In the genomic region with DNA sequence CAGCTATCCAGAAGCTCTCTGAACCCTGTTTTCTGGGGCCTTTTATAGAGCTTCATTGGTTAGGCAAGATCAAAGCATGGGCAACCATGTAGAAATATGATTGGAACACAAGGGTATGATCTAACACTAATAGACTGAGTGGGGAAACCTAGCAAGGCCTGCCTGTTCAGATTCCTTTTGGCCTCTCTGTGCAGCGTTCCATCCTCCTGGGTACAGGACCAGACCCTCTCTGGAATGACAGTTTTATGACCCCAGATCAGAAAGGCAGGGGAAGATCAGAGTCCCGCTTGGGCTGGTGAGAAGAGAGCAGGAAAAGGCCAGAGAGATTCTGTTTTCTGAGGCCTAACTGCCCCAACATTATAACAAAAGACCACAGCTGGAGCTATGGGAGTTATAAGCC, we compare ENCODE assay signal across 20 cellular contexts. TPM values are rescaled to one million over a fixed set of nuclear protein-coding genes. Genes with fewer than 3 reads are reported as not detected.
A peak's percentile ranks its signal among the peaks of the same experiment; 100 is the strongest.
DNase-seq lines count a peak whose midpoint lies in the region; ATAC-seq, FAIRE-seq and TF ChIP-seq lines count a peak whose summit lies in the region.
"Had no signal": no experiment of that assay in that cellular context is flagged by ENCODE, and none has a peak within 500 bp of the region (broad histone marks: within the 10 kb centered on the region; RNA-seq: fewer than 3 reads in every experiment).

No MANE protein-coding gene starts in this region.

- H3K9me3 ChIP-seq in K562 (replicated peaks; ENCODE audit: control insufficient read depth, insufficient read depth, low read depth, low read length): no peaks in the 10 kb centered on the region
- no peaks in the 10 kb centered on the region for H3K9me3 ChIP-seq in trophoblast cell (ENCODE audit: insufficient read depth, low read depth, low read length)
- H3K9me3 ChIP-seq in suprapubic skin: no peaks in the 10 kb centered on the region
- H3K9me3 ChIP-seq: BLaER1 had no signal

- in situ Hi-C loops in K562 (cut with MboI): loop anchor here (10.0 kb wide), 1 partner anchor 326 kb away; no protein-coding TSS in a partner anchor

- TF ChIP-seq CTCF in K562 (IDR thresholded peaks at IDR 0.05 in 2 of 3, conservative IDR thresholded peaks at IDR 0.05 in 1 of 3; ENCODE audit: insufficient read depth in 2 of 3, low read depth in 1 of 3, low read length in 3 of 3) (no peak), suprapubic skin (IDR thresholded peaks at IDR 0.05) (no peak)

- H4K91ac ChIP-seq in trophoblast cell (ENCODE audit: low read depth, low read length): no peak overlapping the region

- TF ChIP-seq RAD21 in K562 (CRISPR knock-in tag; conservative IDR thresholded peaks at IDR 0.05 in 1 of 2, IDR thresholded peaks at IDR 0.05 in 1 of 2): no peak

- no TSS peak for BruUV-seq in K562 (replicated peaks; lab: Mats Ljungman, UMichigan)

- H2BK120ac ChIP-seq in trophoblast cell (ENCODE audit: insufficient read depth, low read length, poor library complexity): no peak overlapping the region

- no peak overlapping the region for H2BK5ac ChIP-seq in trophoblast cell (ENCODE audit: low read depth, low read length, poor library complexity)

- 70% methylated on average over 2 of the region's 2 CpGs for WGBS in K562 (ENCODE audit: insufficient coverage, low coverage, missing lambda C conversion rate)
- no CpG with 5 or more reads among the region's 2 CpGs for WGBS in trophoblast cell (ENCODE audit: extremely low coverage, insufficient coverage, insufficient read length)
- 90% methylated on average over 2 of the region's 2 CpGs for WGBS in suprapubic skin

- H3K4ac ChIP-seq in trophoblast cell (ENCODE audit: low read depth, low read length): no peak overlapping the region

- TF ChIP-seq EP300 in K562 (IDR thresholded peaks at IDR 0.05; ENCODE audit: low read length) (no peak), suprapubic skin (IDR thresholded peaks at IDR 0.05) (no peak)

- H2BK12ac ChIP-seq in trophoblast cell (ENCODE audit: low read length): no peak overlapping the region

- TF ChIP-seq POLR2A in K562 (conservative IDR thresholded peaks at IDR 0.05): no peak
- TF ChIP-seq POLR2A in suprapubic skin (IDR thresholded peaks at IDR 0.05): no peak

- H3K36me3 ChIP-seq in K562 (ENCODE audit: control insufficient read depth, insufficient read depth, low read length): no peaks in the 10 kb centered on the region
- no peaks in the 10 kb centered on the region for H3K36me3 ChIP-seq in trophoblast cell (ENCODE audit: control insufficient read depth in 1 of 2, insufficient read depth in 2 of 2, low read length in 2 of 2)
- no peaks in the 10 kb centered on the region for H3K36me3 ChIP-seq in suprapubic skin
- H3K36me3 ChIP-seq: BLaER1 had no signal

- no peak overlapping the region for H3K4me3 Mint-ChIP-seq in activated naive CD4-positive, alpha-beta T cell treated with anti-CD3 and anti-CD28 coated beads, Interleukin-2, amount 10 ng/mL, durations not matched to agents 7 days and 5 days
- H3K4me3 Mint-ChIP-seq: CD14-positive monocyte; CD4-positive, alpha-beta memory T cell; H9 had no signal

- H3K4me1 Mint-ChIP-seq in activated naive CD4-positive, alpha-beta T cell treated with anti-CD3 and anti-CD28 coated beads, Interleukin-2, amount 10 ng/mL, durations not matched to agents 7 days and 5 days: peaks cover 7% of the 10 kb centered on the region

- H3K9me3 Mint-ChIP-seq in activated naive CD4-positive, alpha-beta T cell treated with anti-CD3 and anti-CD28 coated beads, Interleukin-2, amount 10 ng/mL, durations not matched to agents 7 days and 5 days: no peaks in the 10 kb centered on the region
- H3K9me3 Mint-ChIP-seq: CD4-positive, alpha-beta memory T cell; H9 had no signal

- H3K14ac ChIP-seq in trophoblast cell (ENCODE audit: low read length): no peak overlapping the region

- peak overlapping the region; percentile 79 for H2AFZ ChIP-seq in K562 (ENCODE audit: low read depth, low read length)
- no peak overlapping the region for H2AFZ ChIP-seq in trophoblast cell (ENCODE audit: insufficient read depth, low read length, poor library complexity)

- POLR2A ChIA-PET in K562 (lab: Yijun Ruan, JAX): interaction anchor here (1.8 kb wide), 1 partner anchor 22 kb away, joined by 4 read pairs; no protein-coding TSS in a partner anchor

- peaks cover 6% of the 10 kb centered on the region for H3K79me1 ChIP-seq in trophoblast cell (ENCODE audit: low read length)

- no peak overlapping the region for H3K4me3 ChIP-seq in K562
- no peak overlapping the region for H3K4me3 ChIP-seq in trophoblast cell (ENCODE audit: low read depth, low read length)
- H3K4me3 ChIP-seq in suprapubic skin: no peak overlapping the region
- H3K4me3 ChIP-seq: BLaER1, GM12878 had no signal

- no peak overlapping the region for H4K12ac ChIP-seq in trophoblast cell (ENCODE audit: low read depth, low read length)

- H3K79me2 ChIP-seq in K562 (ENCODE audit: control insufficient read depth, insufficient read depth, low read length): no peaks in the 10 kb centered on the region
- H3K79me2 ChIP-seq in trophoblast cell (ENCODE audit: control insufficient read depth, insufficient read depth, low read length, poor library complexity): no peaks in the 10 kb centered on the region

- H2AK5ac ChIP-seq in trophoblast cell (ENCODE audit: low read length): no peak overlapping the region

- no peak overlapping the region for H3K9ac ChIP-seq in K562 (ENCODE audit: insufficient read depth in 1 of 2, low read depth in 2 of 2, low read length in 2 of 2)
- H3K9ac ChIP-seq in trophoblast cell (ENCODE audit: low read length): no peak overlapping the region
- H3K9ac ChIP-seq: BLaER1 had no signal

- FAIRE-seq in K562 (lab: Jason Lieb, UNC): no peak
- FAIRE-seq: GM12878, H1, HepG2 had no signal

- H3K36me3 Mint-ChIP-seq in activated naive CD4-positive, alpha-beta T cell treated with anti-CD3 and anti-CD28 coated beads, Interleukin-2, amount 10 ng/mL, durations not matched to agents 7 days and 5 days: no peaks in the 10 kb centered on the region
- H3K36me3 Mint-ChIP-seq: CD14-positive monocyte; CD4-positive, alpha-beta memory T cell had no signal

- H3K4me1 ChIP-seq in K562 (replicated peaks in 1 of 2; ENCODE audit: control insufficient read depth in 2 of 2, insufficient read depth in 2 of 2, low read length in 2 of 2) (peaks cover 25 to 26% of the 10 kb centered on the region in 2 experiments; a peak in 4 of 5 replicates), trophoblast cell (ENCODE audit: control insufficient read depth in 1 of 2, insufficient read depth in 2 of 2, low read length in 2 of 2) (peaks cover 11 to 14% of the 10 kb centered on the region in 2 experiments), suprapubic skin (peaks cover 14% of the 10 kb centered on the region)

- no peak overlapping the region for H3K23ac ChIP-seq in trophoblast cell (ENCODE audit: low read length)

- peak overlapping the region; percentile 18; the same call in 2 of the 3 replicates for H3K27ac ChIP-seq in K562 (ENCODE audit: extremely low read depth, low read depth, low read length)
- peak overlapping the region; percentile 40 for H3K27ac ChIP-seq in trophoblast cell (ENCODE audit: low read depth, low read length)
- H3K27ac ChIP-seq in suprapubic skin: peak overlapping the region; percentile 34
- H3K27ac ChIP-seq: BLaER1 had no signal

- no peak overlapping the region for H4K8ac ChIP-seq in trophoblast cell (ENCODE audit: low read depth, low read length)

- H4K20me1 ChIP-seq in K562 (replicated peaks; ENCODE audit: control insufficient read depth, insufficient read depth, low read length): no peaks in the 10 kb centered on the region
- H4K20me1 ChIP-seq: BLaER1 had no signal

- no peak for ATAC-seq in K562
- ATAC-seq: GM12878, HepG2 had no signal

- no peaks in the 10 kb centered on the region for H3K9me1 ChIP-seq in K562 (ENCODE audit: control insufficient read depth, insufficient read depth, low read length)

- no peak overlapping the region for H3K18ac ChIP-seq in trophoblast cell (ENCODE audit: low read length)

- H3K27me3 Mint-ChIP-seq in activated naive CD4-positive, alpha-beta T cell treated with anti-CD3 and anti-CD28 coated beads, Interleukin-2, amount 10 ng/mL, durations not matched to agents 7 days and 5 days: peaks cover 46% of the 10 kb centered on the region

- no peak overlapping the region for H3K27ac Mint-ChIP-seq in activated naive CD4-positive, alpha-beta T cell treated with anti-CD3 and anti-CD28 coated beads, Interleukin-2, amount 10 ng/mL, durations not matched to agents 7 days and 5 days
- H3K27ac Mint-ChIP-seq: CD4-positive, alpha-beta memory T cell; H9 had no signal

- no peaks in the 10 kb centered on the region for H3K27me3 ChIP-seq in K562 (ENCODE audit: control insufficient read depth in 2 of 2, insufficient read depth in 2 of 2, low read length in 2 of 2)
- no peaks in the 10 kb centered on the region for H3K27me3 ChIP-seq in trophoblast cell (ENCODE audit: insufficient read depth, low read length)
- H3K27me3 ChIP-seq in suprapubic skin: peaks cover 16% of the 10 kb centered on the region

- H3K4me2 ChIP-seq in K562 (ENCODE audit: insufficient read depth, low read length) (no peak overlapping the region), trophoblast cell (ENCODE audit: low read length) (no peak overlapping the region)
- H3K4me2 ChIP-seq: BLaER1 had no signal

- no peak for DNase-seq in K562 (ENCODE audit: extremely low read depth in 1 of 4, low spot score in 3 of 4)
- peak; percentile 87 for DNase-seq in islet precursor cell
- DNase-seq in trophoblast cell: peak; percentile 23 to 70
- DNase-seq in suprapubic skin (ENCODE audit: low spot score in 2 of 2): no peak
- no peak for DNase-seq in activated naive CD4-positive, alpha-beta T cell treated with anti-CD3 and anti-CD28 coated beads, Interleukin-2, amount 10 ng/mL, durations not matched to agents 7 days and 5 days
- DNase-seq in middle frontal gyrus (ENCODE audit: extremely low spot score, low spot score): no peak
- DNase-seq in dermis blood vessel endothelial cell: no peak
- DNase-seq in T-helper 9 cell: no peak
- DNase-seq: 8988T; CD4-positive, alpha-beta memory T cell; DMS79 treated with DMSO at 0.1 percent for 48 hours; H9 had no signal

- intact Hi-C loops in K562 (cut with micrococcal nuclease): no loop called here

- CTCF ChIA-PET in K562 (lab: Yijun Ruan, JAX; ENCODE audit: low intra/inter-chr PET ratio): interaction anchor here (0.8 kb wide), 1 partner anchor 508 kb away, joined by 3 read pairs; no protein-coding TSS in a partner anchor
- CTCF ChIA-PET in activated naive CD4-positive, alpha-beta T cell treated with anti-CD3 and anti-CD28 coated beads, Interleukin-2, amount 10 ng/mL, durations not matched to agents 7 days and 5 days (lab: Charles Lee): interaction anchor here (1.0 kb wide), 1 partner anchor 9 kb away, joined by 3 read pairs; no protein-coding TSS in a partner anchor

RNA-seq across cellular contexts. Expression of gene VWA5A, which starts 36.7 kb away (rescaled TPM):
- total RNA-seq in K562 (2011; cell fraction: chromatin; rRNA removed; ENCODE audit: low replicate concordance): 14.0 and 14.4 TPM in 2 replicates
- total RNA-seq in K562 (2011; cell fraction: nucleolus; rRNA removed): 6.2 and 6.7 TPM in 2 replicates
- 12.7 and 13.2 TPM in 2 replicates for total RNA-seq in K562 (2011; cell fraction: nucleoplasm; rRNA removed)
- total RNA-seq in K562 (2014; rRNA removed) (4.3 and 4.6 TPM in 2 replicates), K562 (2014; rRNA removed; fragmentation: Illumina TruSeq; extraction: Trizol) (6.0 and 7.4 TPM in 2 replicates), K562 (2015; rRNA removed; fragmentation: Illumina TruSeq; extraction: Trizol) (8.3 and 8.6 TPM in 2 replicates), K562 (2021) (4.9 and 5.6 TPM in 2 replicates), suprapubic skin (10 to 100 TPM; 22.9 to 27.6 (median 26.4) TPM), dermis blood vessel endothelial cell (7.8 and 8.2 TPM in 2 replicates)
- polyA plus RNA-seq in K562 (2011; rRNA removed) (6.0 and 6.1 TPM in 2 replicates), K562 (2014; fragmentation: Illumina TruSeq; extraction: Trizol) (7.7 and 8.6 TPM in 2 replicates), K562 (2014; fragmentation: Nextera tagmentation; extraction: Ambion mirVana) (10 to 100 TPM in 1 of 2 experiments, 1 to 10 TPM in 1; 9.3 to 19.7 TPM), K562 (2014; rRNA removed) (6.9 and 7.5 TPM in 2 replicates)
- polyA plus RNA-seq in K562 (2011; cell fraction: cytosol; rRNA removed): 3.4 TPM in 2 replicates
- polyA plus RNA-seq in K562 (2011; cell fraction: nucleus; rRNA removed): 8.2 and 12.1 TPM in 2 replicates
- 16.8 and 26.5 TPM in 2 replicates for polyA plus RNA-seq in K562 (2012)
- 3.5 and 4.6 TPM in 2 replicates for polyA minus RNA-seq in K562 (2011; rRNA and poly(A)+ RNA removed)
- 1.8 and 3.2 TPM in 2 replicates for polyA minus RNA-seq in K562 (2011; cell fraction: cytosol; rRNA and poly(A)+ RNA removed)
- 3.9 and 7.4 TPM in 2 replicates for polyA minus RNA-seq in K562 (2011; cell fraction: nucleus; rRNA and poly(A)+ RNA removed)
- 12.4 and 13.3 TPM in 2 replicates for polyA plus RNA-seq in trophoblast cell (2013)

RNA-seq across cellular contexts. Expression of gene OR10G7, which starts 37.5 kb away (rescaled TPM):
- not detected in 2 replicates for total RNA-seq in K562 (2011; cell fraction: chromatin; rRNA removed; ENCODE audit: low replicate concordance)
- total RNA-seq in K562 (2011; cell fraction: nucleolus; rRNA removed): not detected in 2 replicates
- not detected in 2 replicates for total RNA-seq in K562 (2011; cell fraction: nucleoplasm; rRNA removed)
- total RNA-seq in K562 (2014; rRNA removed) (not detected in 2 replicates), K562 (2014; rRNA removed; fragmentation: Illumina TruSeq; extraction: Trizol) (not detected in 2 replicates), K562 (2015; rRNA removed; fragmentation: Illumina TruSeq; extraction: Trizol) (not detected in 2 replicates), K562 (2021) (not detected in 2 replicates), suprapubic skin (not detected), dermis blood vessel endothelial cell (not detected in 2 replicates)
- polyA plus RNA-seq in K562 (2011; rRNA removed) (not detected in 2 replicates), K562 (2014; fragmentation: Illumina TruSeq; extraction: Trizol) (not detected in 2 replicates), K562 (2014; fragmentation: Nextera tagmentation; extraction: Ambion mirVana) (not detected), K562 (2014; rRNA removed) (not detected in 2 replicates)
- polyA plus RNA-seq in K562 (2011; cell fraction: cytosol; rRNA removed): not detected in 2 replicates
- not detected in 2 replicates for polyA plus RNA-seq in K562 (2011; cell fraction: nucleus; rRNA removed)
- polyA plus RNA-seq in K562 (2012): not detected in 2 replicates
- not detected in 2 replicates for polyA minus RNA-seq in K562 (2011; rRNA and poly(A)+ RNA removed)
- polyA minus RNA-seq in K562 (2011; cell fraction: cytosol; rRNA and poly(A)+ RNA removed): not detected in 2 replicates
- polyA minus RNA-seq in K562 (2011; cell fraction: nucleus; rRNA and poly(A)+ RNA removed): not detected in 2 replicates
- not detected in 2 replicates for polyA plus RNA-seq in trophoblast cell (2013)
- total RNA-seq: A673; CD4-positive, alpha-beta memory T cell; G401; GM12878; H1; H9; HepG2 had no signal
- polyA plus RNA-seq: AG04450; CD14-positive monocyte; CD4-positive, alpha-beta memory T cell; GM12878; H1; HepG2 had no signal

RNA-seq across cellular contexts. Expression of gene OR10G8, which starts 52.0 kb away (rescaled TPM):
- not detected in 2 replicates for total RNA-seq in K562 (2011; cell fraction: chromatin; rRNA removed; ENCODE audit: low replicate concordance)
- total RNA-seq in K562 (2011; cell fraction: nucleolus; rRNA removed): not detected in 2 replicates
- not detected in 2 replicates for total RNA-seq in K562 (2011; cell fraction: nucleoplasm; rRNA removed)
- total RNA-seq in K562 (2014; rRNA removed) (not detected in 2 replicates), K562 (2014; rRNA removed; fragmentation: Illumina TruSeq; extraction: Trizol) (not detected in 2 replicates), K562 (2015; rRNA removed; fragmentation: Illumina TruSeq; extraction: Trizol) (not detected in 2 replicates), K562 (2021) (not detected in 2 replicates), suprapubic skin (not detected), dermis blood vessel endothelial cell (not detected in 2 replicates)
- polyA plus RNA-seq in K562 (2011; rRNA removed) (not detected in 2 replicates), K562 (2014; fragmentation: Illumina TruSeq; extraction: Trizol) (not detected in 2 replicates), K562 (2014; fragmentation: Nextera tagmentation; extraction: Ambion mirVana) (not detected), K562 (2014; rRNA removed) (not detected in 2 replicates)
- polyA plus RNA-seq in K562 (2011; cell fraction: cytosol; rRNA removed): not detected in 2 replicates
- not detected in 2 replicates for polyA plus RNA-seq in K562 (2011; cell fraction: nucleus; rRNA removed)
- polyA plus RNA-seq in K562 (2012): not detected in 2 replicates
- polyA minus RNA-seq in K562 (2011; rRNA and poly(A)+ RNA removed): not detected in 2 replicates
- polyA minus RNA-seq in K562 (2011; cell fraction: cytosol; rRNA and poly(A)+ RNA removed): not detected in 2 replicates
- polyA minus RNA-seq in K562 (2011; cell fraction: nucleus; rRNA and poly(A)+ RNA removed): not detected in 2 replicates
- not detected in 2 replicates for polyA plus RNA-seq in trophoblast cell (2013)
- total RNA-seq: A673; CD4-positive, alpha-beta memory T cell; G401; GM12878; H1; H9; HepG2 had no signal
- polyA plus RNA-seq: AG04450; CD14-positive monocyte; CD4-positive, alpha-beta memory T cell; GM12878; H1; HepG2 had no signal

RNA-seq across cellular contexts. Expression of gene OR10G9, which starts 55.8 kb away (rescaled TPM):
- total RNA-seq in K562 (2011; cell fraction: chromatin; rRNA removed; ENCODE audit: low replicate concordance): not detected in 2 replicates
- total RNA-seq in K562 (2011; cell fraction: nucleolus; rRNA removed): not detected in 2 replicates
- total RNA-seq in K562 (2011; cell fraction: nucleoplasm; rRNA removed): not detected in 2 replicates
- not detected in 2 replicates for total RNA-seq in K562 (2014; rRNA removed)
- total RNA-seq in K562 (2014; rRNA removed; fragmentation: Illumina TruSeq; extraction: Trizol): not detected in 2 replicates
- not detected in 2 replicates for total RNA-seq in K562 (2015; rRNA removed; fragmentation: Illumina TruSeq; extraction: Trizol)
- total RNA-seq in K562 (2021): not detected in 2 replicates
- polyA plus RNA-seq in K562 (2011; rRNA removed): not detected in 2 replicates
- polyA plus RNA-seq in K562 (2011; cell fraction: cytosol; rRNA removed): not detected in 2 replicates
- not detected in 2 replicates for polyA plus RNA-seq in K562 (2011; cell fraction: nucleus; rRNA removed)
- polyA plus RNA-seq in K562 (2012): not detected in 2 replicates
- polyA plus RNA-seq in K562 (2014; fragmentation: Illumina TruSeq; extraction: Trizol): not detected in 2 replicates
- polyA plus RNA-seq in K562 (2014; fragmentation: Nextera tagmentation; extraction: Ambion mirVana): not detected
- polyA plus RNA-seq in K562 (2014; rRNA removed): not detected in 2 replicates
- not detected in 2 replicates for polyA minus RNA-seq in K562 (2011; rRNA and poly(A)+ RNA removed)
- not detected in 2 replicates for polyA minus RNA-seq in K562 (2011; cell fraction: cytosol; rRNA and poly(A)+ RNA removed)
- polyA minus RNA-seq in K562 (2011; cell fraction: nucleus; rRNA and poly(A)+ RNA removed): not detected in 2 replicates
- not detected in 2 replicates for polyA plus RNA-seq in trophoblast cell (2013)
- total RNA-seq in suprapubic skin: not detected
- not detected in 2 replicates for total RNA-seq in dermis blood vessel endothelial cell
- total RNA-seq: A673; CD4-positive, alpha-beta memory T cell; G401; GM12878; H1; H9; HepG2 had no signal
- polyA plus RNA-seq: AG04450; CD14-positive monocyte; CD4-positive, alpha-beta memory T cell; GM12878; H1; HepG2 had no signal

Comparison
In these comparisons a context has a peak if more than half of its experiments do, and no peak if none do; other contexts are left out.
1. DNase-seq: peak in islet precursor cell (single experiment) and trophoblast cell (2 of 2); none in K562 (0 of 4), suprapubic skin (0 of 2), activated naive CD4-positive, alpha-beta T cell treated with anti-CD3 and anti-CD28 coated beads, Interleukin-2, amount 10 ng/mL, durations not matched to agents 7 days and 5 days (single experiment), middle frontal gyrus (single experiment), dermis blood vessel endothelial cell (single experiment) and T-helper 9 cell (single experiment).
2. Peak in every context shown above with its lines, with median percentiles within 50 percentile points of each other: H3K27ac ChIP-seq.